20 cellular contexts compared by ENCODE assay signal in genomic region chr17:71440513-71440912, GRCh38.
A peak's percentile ranks its signal among the peaks of the same experiment; 100 is the strongest.
DNase-seq lines count a peak whose midpoint lies in the region; ATAC-seq, FAIRE-seq and TF ChIP-seq lines count a peak whose summit lies in the region.
"Had no signal": no experiment of that assay in that cellular context is flagged by ENCODE, and none has a peak within 500 bp of the region (broad histone marks: within the 10 kb centered on the region; RNA-seq: fewer than 3 reads in every experiment).

No MANE protein-coding gene starts in this region.

- no peak overlapping the region for H2AFZ ChIP-seq in astrocyte (ENCODE audit: low read depth, low read length)

- H3K9me3 Mint-ChIP-seq in astrocyte (ENCODE audit: unreplicated experiment) (no peaks in the 10 kb centered on the region), mesothelial cell of epicardium (peaks cover 6% of the 10 kb centered on the region)
- H3K9me3 Mint-ChIP-seq: type B pancreatic cell had no signal

- POLR2A ChIA-PET in HEK293 (lab: Yijun Ruan, JAX) = interaction anchor here (1.1 kb wide), 1 partner anchor 681 kb away, joined by 3 read pairs; no protein-coding TSS in a partner anchor

- H3K4me1 Mint-ChIP-seq in astrocyte (ENCODE audit: low read depth, unreplicated experiment) (peaks cover 36% of the 10 kb centered on the region), mesothelial cell of epicardium (peaks cover 27% of the 10 kb centered on the region)
- H3K4me1 Mint-ChIP-seq: CD4-positive, CD25-positive, alpha-beta regulatory T cell; natural killer cell had no signal

- no peaks in the 10 kb centered on the region for H3K36me3 Mint-ChIP-seq in astrocyte (ENCODE audit: low read depth, unreplicated experiment)
- no peaks in the 10 kb centered on the region for H3K36me3 Mint-ChIP-seq in mesothelial cell of epicardium
- H3K36me3 Mint-ChIP-seq: activated naive CD8-positive, alpha-beta T cell; CD4-positive, CD25-positive, alpha-beta regulatory T cell; natural killer cell; type B pancreatic cell had no signal

- H3K4me2 ChIP-seq in astrocyte (ENCODE audit: low read length) = peak overlapping the region; percentile 1

- no peaks in the 10 kb centered on the region for H3K79me2 ChIP-seq in astrocyte (ENCODE audit: insufficient read depth, low read length)

- H3K27ac ChIP-seq in HEK293 (ENCODE audit: extremely low read depth, low read depth, low read length) (peak overlapping the region; percentile 46; the same call in 1 of the 2 replicates), astrocyte (ENCODE audit: low read depth, low read length) (peak overlapping the region; percentile 56)
- H3K27ac ChIP-seq: body of pancreas, prostate gland had no signal

- TF ChIP-seq CTCF in HEK293 (tag by site-specific recombination; IDR thresholded peaks at IDR 0.05) (no peak), astrocyte (IDR thresholded peaks at IDR 0.05; ENCODE audit: insufficient read depth, low read depth, low read length) (no peak), mesothelial cell of epicardium (IDR thresholded peaks at IDR 0.05; ENCODE audit: unreplicated experiment) (no peak)

- H3K4me3 ChIP-seq in HEK293 (ENCODE audit: low read depth, low read length) (no peak overlapping the region), astrocyte (ENCODE audit: insufficient read depth, low read depth, low read length) (no peak overlapping the region)
- H3K4me3 ChIP-seq: body of pancreas, prostate gland had no signal

- H3K4me3 Mint-ChIP-seq in astrocyte (ENCODE audit: unreplicated experiment) (no peak overlapping the region), mesothelial cell of epicardium (no peak overlapping the region)
- H3K4me3 Mint-ChIP-seq: activated naive CD8-positive, alpha-beta T cell; CD4-positive, CD25-positive, alpha-beta regulatory T cell; natural killer cell; stimulated activated naive CD8-positive, alpha-beta T cell treated with anti-CD3 and anti-CD28 coated beads, Interleukin-15, Interleukin-2, amounts not matched to agents 100 ng/mL and 50 ng/mL, for 24 hours; type B pancreatic cell had no signal

- H3K27ac Mint-ChIP-seq in astrocyte (ENCODE audit: unreplicated experiment) (peak overlapping the region; percentile 88), mesothelial cell of epicardium (peak overlapping the region; percentile 69)
- H3K27ac Mint-ChIP-seq: activated naive CD8-positive, alpha-beta T cell; natural killer cell; stimulated activated naive CD8-positive, alpha-beta T cell treated with anti-CD3 and anti-CD28 coated beads, Interleukin-15, Interleukin-2, amounts not matched to agents 100 ng/mL and 50 ng/mL, for 24 hours; type B pancreatic cell had no signal

- intact Hi-C loops in left ventricle myocardium superior (cut with micrococcal nuclease) = no loop called here

- no peaks in the 10 kb centered on the region for H3K27me3 Mint-ChIP-seq in astrocyte (ENCODE audit: low read depth, unreplicated experiment)
- H3K27me3 Mint-ChIP-seq in mesothelial cell of epicardium (ENCODE audit: low read depth) = no peaks in the 10 kb centered on the region
- H3K27me3 Mint-ChIP-seq: activated naive CD8-positive, alpha-beta T cell; CD4-positive, CD25-positive, alpha-beta regulatory T cell; stimulated activated naive CD8-positive, alpha-beta T cell treated with anti-CD3 and anti-CD28 coated beads, Interleukin-15, Interleukin-2, amounts not matched to agents 100 ng/mL and 50 ng/mL, for 24 hours had no signal

- H3K9me3 ChIP-seq in HEK293 (ENCODE audit: control insufficient read depth, insufficient read depth, low read depth, low read length) (no peaks in the 10 kb centered on the region), astrocyte (ENCODE audit: insufficient read depth, low read depth, low read length) (no peaks in the 10 kb centered on the region)
- H3K9me3 ChIP-seq: body of pancreas, prostate gland had no signal

- H3K4me1 ChIP-seq in HEK293 (ENCODE audit: control insufficient read depth, insufficient read depth, low read length) = peaks cover 23% of the 10 kb centered on the region
- peaks cover 30% of the 10 kb centered on the region for H3K4me1 ChIP-seq in astrocyte (ENCODE audit: insufficient read depth, low read length)
- H3K4me1 ChIP-seq: prostate gland had no signal

- no peak for FAIRE-seq in astrocyte (lab: Jason Lieb, UNC)

- DNase-seq in A172 (ENCODE audit: low spot score) (peak; percentile 94), astrocyte (ENCODE audit: low read depth) (no peak), mesothelial cell of epicardium (ENCODE audit: low spot score in 2 of 2, unreplicated experiment in 2 of 2) (no peak), NK-92 (lab: John Stamatoyannopoulos, UW; ENCODE audit: unreplicated experiment) (no peak), left ventricle myocardium superior (no peak)
- DNase-seq: activated CD4-positive, alpha-beta T cell treated with anti-CD3 and anti-CD28 coated beads for 1 hour; body of pancreas; CD4-positive, CD25-positive, alpha-beta regulatory T cell; cortex of kidney; natural killer cell; NCI-H1417 treated with DMSO at 0.1 percent for 48 hours; NCI-H2171 treated with DMSO at 0.1 percent for 48 hours; NCI-H774 had no signal

- H3K27me3 ChIP-seq in astrocyte (ENCODE audit: insufficient read depth, low read length) = no peaks in the 10 kb centered on the region
- H3K27me3 ChIP-seq: body of pancreas had no signal

- CTCF ChIA-PET in HEK293 (lab: Yijun Ruan, JAX) = interaction anchor here (0.5 to 3.6 kb wide), 7 partner anchors 8 to 1098 kb away, joined by 3 to 14 read pairs (median 5); no protein-coding TSS in a partner anchor

- no peaks in the 10 kb centered on the region for H3K36me3 ChIP-seq in HEK293 (ENCODE audit: control insufficient read depth in 2 of 2, insufficient read depth in 1 of 2, low read length in 2 of 2)
- no peaks in the 10 kb centered on the region for H3K36me3 ChIP-seq in astrocyte (ENCODE audit: insufficient read depth, low read length)
- H3K36me3 ChIP-seq: prostate gland had no signal

- no peaks in the 10 kb centered on the region for H4K20me1 ChIP-seq in astrocyte (ENCODE audit: insufficient read depth, low read length)

- no peak for ATAC-seq in GM19455 (IDR thresholded peaks at IDR 0.05; ENCODE audit: unreplicated experiment)
- ATAC-seq in left ventricle myocardium superior = no peak
- no peak for ATAC-seq in GM19452 (IDR thresholded peaks at IDR 0.05; ENCODE audit: unreplicated experiment)
- ATAC-seq: body of pancreas, natural killer cell had no signal

- no peak overlapping the region for H3K9ac ChIP-seq in astrocyte (ENCODE audit: low read length)

TF ChIP-seq in HEK293, 187 proteins besides CTCF, POLR2A, EP300 and RAD21 (continues in another document):
- TF ChIP-seq ZEB2 (tag by site-specific recombination; IDR thresholded peaks at IDR 0.05) (no peak), IKZF3 (tag by site-specific recombination; IDR thresholded peaks at IDR 0.05) (0 out of 2 replicates have a peak, but pooled peaks have one; percentile 14), ZNF596 (tag by site-specific recombination; IDR thresholded peaks at IDR 0.05) (no peak), FEZF1 (tag by site-specific recombination; IDR thresholded peaks at IDR 0.05) (peak; percentile 60), ZNF624 (tag by site-specific recombination; IDR thresholded peaks at IDR 0.05) (no peak), ZNF660 (tag by site-specific recombination; IDR thresholded peaks at IDR 0.05) (0 out of 2 replicates have a peak, but pooled peaks have one; percentile 28), PRDM4 (tag by site-specific recombination; IDR thresholded peaks at IDR 0.05) (0 out of 2 replicates have a peak, but pooled peaks have one; percentile 43), ZNF394 (tag by site-specific recombination; IDR thresholded peaks at IDR 0.05; ENCODE audit: borderline replicate concordance) (no peak), YY1 (tag by site-specific recombination; IDR thresholded peaks at IDR 0.05) (0 out of 2 replicates have a peak, but pooled peaks have one; percentile 12), ZNF266 (tag by site-specific recombination; IDR thresholded peaks at IDR 0.05; ENCODE audit: low read depth) (no peak), ZBTB20 (tag by site-specific recombination; IDR thresholded peaks at IDR 0.05) (peak; percentile 48)
- TF ChIP-seq, protein P1, sequence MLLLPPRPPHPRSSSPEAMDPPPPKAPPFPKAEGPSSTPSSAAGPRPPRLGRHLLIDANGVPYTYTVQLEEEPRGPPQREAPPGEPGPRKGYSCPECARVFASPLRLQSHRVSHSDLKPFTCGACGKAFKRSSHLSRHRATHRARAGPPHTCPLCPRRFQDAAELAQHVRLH (tag by site-specific recombination; IDR thresholded peaks at IDR 0.05) = no peak
- TF ChIP-seq, protein P2, sequence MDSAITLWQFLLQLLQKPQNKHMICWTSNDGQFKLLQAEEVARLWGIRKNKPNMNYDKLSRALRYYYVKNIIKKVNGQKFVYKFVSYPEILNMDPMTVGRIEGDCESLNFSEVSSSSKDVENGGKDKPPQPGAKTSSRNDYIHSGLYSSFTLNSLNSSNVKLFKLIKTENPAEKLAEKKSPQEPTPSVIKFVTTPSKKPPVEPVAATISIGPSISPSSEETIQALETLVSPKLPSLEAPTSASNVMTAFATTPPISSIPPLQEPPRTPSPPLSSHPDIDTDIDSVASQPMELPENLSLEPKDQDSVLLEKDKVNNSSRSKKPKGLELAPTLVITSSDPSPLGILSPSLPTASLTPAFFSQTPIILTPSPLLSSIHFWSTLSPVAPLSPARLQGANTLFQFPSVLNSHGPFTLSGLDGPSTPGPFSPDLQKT (IDR thresholded peaks at IDR 0.05; ENCODE audit: borderline replicate concordance, low read depth, low read length) = no peak
